ENCODE assay signal across 8 cellular contexts in the genomic region with DNA sequence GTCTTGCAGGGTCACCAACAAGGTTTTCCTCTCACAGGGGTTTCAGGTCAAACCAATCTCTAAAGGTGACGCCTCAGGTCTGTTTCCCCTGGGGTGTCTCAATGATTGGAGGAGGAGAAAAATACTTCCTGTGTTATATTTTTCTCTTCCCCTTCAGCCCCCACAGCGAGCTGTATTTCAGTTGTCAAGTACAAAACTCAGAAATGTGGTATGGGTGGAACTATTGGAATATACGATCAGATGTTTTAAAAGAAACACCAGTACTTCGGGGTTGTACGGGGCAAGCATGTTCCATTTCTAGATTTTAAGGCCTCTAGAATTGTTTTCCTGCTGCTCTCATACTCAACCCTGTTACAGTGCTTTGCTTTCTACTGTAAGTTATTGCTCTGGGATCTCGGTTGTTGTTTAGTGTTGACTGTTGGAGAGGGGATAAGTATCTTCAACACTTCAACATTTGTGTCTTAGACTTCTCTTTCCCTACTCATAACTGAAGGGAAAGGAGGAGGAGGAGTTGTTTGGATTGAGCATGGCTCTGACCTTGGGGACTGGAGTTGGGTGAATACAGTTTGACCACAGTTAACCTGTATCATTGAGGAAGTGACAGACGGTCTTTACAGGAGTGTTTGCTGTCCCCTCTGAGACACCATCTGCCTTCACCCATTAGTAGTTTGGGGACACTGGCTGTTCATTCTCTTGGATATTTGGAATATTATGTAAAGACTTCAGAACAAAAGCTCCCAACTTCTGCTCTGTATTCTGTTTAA. TPM values are rescaled to one million over a fixed set of nuclear protein-coding genes. Genes with fewer than 3 reads are reported as not detected.
DNase-seq lines count a peak whose midpoint lies in the region; ATAC-seq and TF ChIP-seq lines count a peak whose summit lies in the region.

No MANE protein-coding gene starts in this region.

- H3K9me3 ChIP-seq in SJCRH30 (replicated peaks) = no peaks in the 10 kb centered on the region
- no peaks in the 10 kb centered on the region for H3K9me3 ChIP-seq in esophagus (ENCODE audit: control insufficient read depth in 2 of 2, insufficient read depth in 1 of 2, low read depth in 1 of 2, low read length in 1 of 2)
- H3K9me3 ChIP-seq in psoas muscle = no peaks in the 10 kb centered on the region

- peaks cover 24% of the 10 kb centered on the region for H3K4me1 ChIP-seq in SJCRH30
- H3K4me1 ChIP-seq in esophagus (ENCODE audit: control insufficient read depth in 2 of 2, insufficient read depth in 2 of 2, low read length in 1 of 2) = peaks cover 15 to 24% of the 10 kb centered on the region in 2 donors
- peaks cover 60% of the 10 kb centered on the region for H3K4me1 ChIP-seq in psoas muscle

- 5 to 7% methylated on average over 7 of the region's 7 CpGs for WGBS in esophagus, 2 donors
- WGBS in psoas muscle, 3 donors = 2 to 8% (median 5%) methylated on average over 7 of the region's 7 CpGs

- H3K36me3 ChIP-seq in SJCRH30 (no peaks in the 10 kb centered on the region), esophagus (ENCODE audit: control insufficient read depth in 2 of 2, insufficient read depth in 2 of 2, low read length in 1 of 2) (no peaks in the 10 kb centered on the region), psoas muscle (ENCODE audit: insufficient read depth in 1 of 2, low read depth in 1 of 2) (peaks cover 0 to 5% of the 10 kb centered on the region in 2 donors)

- no peak for ATAC-seq in psoas muscle

- DNase-seq in AG10803 (ENCODE audit: low read depth) (no peak), GM19238 (ENCODE audit: insufficient read length, low spot score) (peak; percentile 63), SJCRH30 (no peak), psoas muscle (no peak), H4 (ENCODE audit: low spot score) (no peak), cerebellum (ENCODE audit: low spot score) (no peak), D341Med (ENCODE audit: low spot score) (no peak)

- peak overlapping the region; percentile 88 for H3K4me3 ChIP-seq in AG10803 (ENCODE audit: low read length)
- peak overlapping the region; percentile 85 for H3K4me3 ChIP-seq in SJCRH30
- H3K4me3 ChIP-seq in esophagus (ENCODE audit: low read depth in 1 of 2, low read length in 2 of 2) = peak overlapping the region; percentile 76 to 90
- peak overlapping the region; percentile 96 for H3K4me3 ChIP-seq in psoas muscle

- H3K27ac ChIP-seq in SJCRH30 = peak overlapping the region; percentile 95
- H3K27ac ChIP-seq in esophagus (ENCODE audit: low read depth in 2 of 2, low read length in 1 of 2) = peak overlapping the region; percentile 96 to 99
- peak overlapping the region; percentile 98 for H3K27ac ChIP-seq in psoas muscle

- TF ChIP-seq CTCF in AG10803 (conservative IDR thresholded peaks at IDR 0.05; ENCODE audit: low read length) = no peak
- TF ChIP-seq CTCF in psoas muscle (IDR thresholded peaks at IDR 0.05) = no peak

- intact Hi-C loops in psoas muscle (cut with DNase I) = loop anchor here in 1 of 2 donors (5.0 kb wide), 1 partner anchor 36 kb away; no protein-coding TSS in a partner anchor

- H3K27me3 ChIP-seq in SJCRH30 (no peaks in the 10 kb centered on the region), esophagus (ENCODE audit: control insufficient read depth in 1 of 2, insufficient read depth in 2 of 2, low read length in 2 of 2) (no peaks in the 10 kb centered on the region), psoas muscle (ENCODE audit: insufficient read depth in 3 of 3, low read length in 2 of 3) (no peaks in the 10 kb centered on the region)

RNA-seq across cellular contexts. Expression of a gene that starts 2.0 kb away (rescaled TPM):
- total RNA-seq in SJCRH30 (2014; rRNA removed; shearing (Covaris generic)) = 64.4 and 67.6 TPM in 2 replicates
- polyA plus RNA-seq in esophagus = 10 to 100 TPM; 28.0 to 35.1 TPM
- 100 to 1,000 TPM in 3 of 4 donors, 10 to 100 TPM in 1; 89.4 to 198 (median 167) TPM for total RNA-seq in psoas muscle
- polyA plus RNA-seq in psoas muscle = 100 to 1,000 TPM; 108 to 191 (median 112) TPM
- total RNA-seq in H4 (2014; rRNA removed; shearing (Covaris generic)) = 11.8 and 12.7 TPM in 2 replicates
- 14.6 TPM for total RNA-seq in cerebellum

RNA-seq across cellular contexts. Expression of a gene that starts 51.3 kb away (rescaled TPM):
- 12.7 and 14.4 TPM in 2 replicates for total RNA-seq in SJCRH30 (2014; rRNA removed; shearing (Covaris generic))
- polyA plus RNA-seq in esophagus (1 to 10 TPM in 1 of 2 donors, under 1 TPM in 1; 0.77 to 1.3 TPM), psoas muscle (1 to 10 TPM in 2 of 3 donors, under 1 TPM in 1; 0.25 to 1.2 (median 1.0) TPM)
- total RNA-seq in psoas muscle (1 to 10 TPM in 3 of 4 donors, under 1 TPM in 1; 0.57 to 2.0 (median 1.4) TPM), cerebellum (24.5 TPM)
- total RNA-seq in H4 (2014; rRNA removed; shearing (Covaris generic)) = 13.4 and 19.6 TPM in 2 replicates
